Comparison of ENCODE assay signal across 8 cellular contexts in the genomic region with DNA sequence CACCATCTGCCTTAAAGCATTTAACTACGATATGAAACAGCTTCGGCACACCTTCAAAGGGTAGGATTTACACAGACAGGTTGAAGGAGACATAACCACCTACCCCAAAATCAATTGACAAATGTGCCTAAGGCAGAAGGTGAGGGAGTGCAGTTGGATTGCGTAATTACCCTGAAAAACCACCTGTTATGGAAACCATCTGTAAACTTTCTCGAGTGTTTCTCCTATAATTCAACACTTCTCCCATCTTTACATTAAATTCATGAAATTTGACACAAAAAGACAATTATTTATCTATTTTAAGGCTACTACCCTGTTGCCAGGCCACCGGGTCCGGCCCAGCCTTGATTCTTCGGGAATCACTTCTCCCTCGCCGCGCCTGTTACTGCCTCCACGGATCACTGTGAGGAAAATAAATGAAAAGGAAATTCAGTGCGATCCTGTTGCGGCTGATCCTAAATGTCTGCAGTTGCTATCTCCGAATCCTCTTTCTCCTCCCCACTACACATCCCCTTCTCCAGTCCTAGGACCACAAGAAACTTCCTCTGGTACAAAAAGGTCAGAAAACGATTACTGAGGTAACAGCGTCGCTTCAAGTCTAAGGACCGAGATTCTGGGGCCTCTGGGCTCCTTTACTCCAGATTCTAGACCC. TPM values are rescaled to one million over a fixed set of nuclear protein-coding genes. Genes with fewer than 3 reads are reported as not detected.
DNase-seq lines count a peak whose midpoint lies in the region; ATAC-seq and TF ChIP-seq lines count a peak whose summit lies in the region.

No MANE protein-coding gene starts in this region.

- no peaks in the 10 kb centered on the region for H3K27me3 ChIP-seq in IMR-90 (ENCODE audit: control insufficient read depth, insufficient read depth, low read length)
- H3K27me3 ChIP-seq in hepatocyte, result peaks cover 4% of the 10 kb centered on the region

- no peaks in the 10 kb centered on the region for H3K27me3 Mint-ChIP-seq in activated naive CD8-positive, alpha-beta T cell

- no peak overlapping the region for H2BK120ac ChIP-seq in IMR-90 (ENCODE audit: low read depth, low read length)

- H3K9me3 Mint-ChIP-seq in activated naive CD8-positive, alpha-beta T cell (ENCODE audit: low read depth), result no peaks in the 10 kb centered on the region

- peak overlapping the region; percentile 98 for H3K4me3 Mint-ChIP-seq in activated naive CD8-positive, alpha-beta T cell

- H4K20me1 ChIP-seq in IMR-90 (ENCODE audit: insufficient read depth, low read length), result no peaks in the 10 kb centered on the region
- H4K20me1 ChIP-seq in hepatocyte (ENCODE audit: insufficient read depth, poor library complexity, severe bottlenecking), result no peaks in the 10 kb centered on the region

- intact Hi-C loops in IMR-90 (cut with micrococcal nuclease), result loop anchor here (10.0 kb wide), 1 partner anchor 421 kb away; no protein-coding TSS in a partner anchor

- DNase-seq in EL (peak; percentile 2), IMR-90 (peak; percentile 8), hepatocyte (ENCODE audit: low spot score) (peak; percentile 27), skeletal muscle cell (ENCODE audit: low read depth) (no peak), NCI-H1694 treated with DMSO at 0.1 percent for 48 hours (lab: John Stamatoyannopoulos, UW) (no peak)

- H3K4me1 ChIP-seq in IMR-90 (ENCODE audit: control insufficient read depth, insufficient read depth, low read length) (peaks cover 2% of the 10 kb centered on the region; the same call in 1 of the 2 replicates), hepatocyte (ENCODE audit: insufficient read depth) (peaks cover 8% of the 10 kb centered on the region)

- H2BK15ac ChIP-seq in IMR-90 (ENCODE audit: low read depth, low read length), result no peak overlapping the region

- no peaks in the 10 kb centered on the region for H3K9me2 ChIP-seq in hepatocyte (replicated peaks; ENCODE audit: insufficient read depth)

- in situ Hi-C loops in IMR-90 (cut with MboI; ENCODE audit: low sequenced_read_pairs), result no loop called here

- peaks cover 23% of the 10 kb centered on the region for H3K79me2 ChIP-seq in hepatocyte

- POLR2A ChIA-PET in IMR-90 (lab: Charles Lee; ENCODE audit: unreplicated experiment), result no interaction called here

- peaks cover 12 to 16% of the 10 kb centered on the region in 2 experiments for H3K79me1 ChIP-seq in IMR-90 (ENCODE audit: low read depth in 1 of 2, low read length in 2 of 2)

- H4K91ac ChIP-seq in IMR-90 (ENCODE audit: insufficient read depth, low read depth, low read length), result peak overlapping the region; percentile 32; the same call in 1 of the 2 replicates

- H2BK5ac ChIP-seq in IMR-90 (ENCODE audit: low read depth, low read length, poor library complexity, severe bottlenecking), result peak overlapping the region; percentile 58

- peak overlapping the region; percentile 46 for H4K5ac ChIP-seq in IMR-90 (ENCODE audit: low read depth, low read length)

- H3K23ac ChIP-seq in IMR-90 (ENCODE audit: low read depth, low read length), result peak overlapping the region; percentile 95

- 0 out of 2 replicates have a peak, but pooled peaks have one; percentile 1 for ATAC-seq in IMR-90 (ENCODE audit: low read depth)
- no peak for ATAC-seq in GM21825 (IDR thresholded peaks at IDR 0.05; ENCODE audit: unreplicated experiment)
- ATAC-seq in HG03159 (IDR thresholded peaks at IDR 0.05; ENCODE audit: unreplicated experiment), result no peak

- H2AFZ ChIP-seq in IMR-90 (replicated peaks; ENCODE audit: low read length, poor library complexity) (peak overlapping the region; percentile 88), hepatocyte (peak overlapping the region; percentile 90)

- 0 out of 2 replicates have a peak, but pooled peaks cover 2% of the 10 kb centered on the region for H3K9me1 ChIP-seq in IMR-90 (ENCODE audit: insufficient read depth, low read length)

- no peak overlapping the region for H2BK20ac ChIP-seq in IMR-90 (ENCODE audit: low read depth, low read length)

- H3K4me2 ChIP-seq in IMR-90 (ENCODE audit: low read depth, low read length) (peak overlapping the region; percentile 98), hepatocyte (peak overlapping the region; percentile 86)

- no peak overlapping the region; the same call in 1 of the 2 replicates for H3K18ac ChIP-seq in IMR-90 (ENCODE audit: low read depth, low read length)

- TF ChIP-seq CTCF in IMR-90 (conservative IDR thresholded peaks at IDR 0.05; ENCODE audit: low read depth, low read length) (no peak), hepatocyte (IDR thresholded peaks at IDR 0.05; ENCODE audit: poor library complexity) (no peak)

- no peak for TF ChIP-seq POLR2A in IMR-90 (IDR thresholded peaks at IDR 0.05; ENCODE audit: low read depth, low read length)

- no peak for TF ChIP-seq RAD21 in IMR-90 (IDR thresholded peaks at IDR 0.05; ENCODE audit: low read length)

- peak overlapping the region; percentile 53 for H3K27ac ChIP-seq in IMR-90 (ENCODE audit: insufficient read depth, low read length)
- H3K27ac ChIP-seq in hepatocyte, result peak overlapping the region; percentile 83

- peak overlapping the region; percentile 93 for H3K27ac Mint-ChIP-seq in activated naive CD8-positive, alpha-beta T cell

- peaks cover 58% of the 10 kb centered on the region for H3K4me1 Mint-ChIP-seq in activated naive CD8-positive, alpha-beta T cell (ENCODE audit: low read depth)

- peak overlapping the region; percentile 78 for H3K56ac ChIP-seq in IMR-90 (ENCODE audit: extremely low read depth, insufficient read depth, low read length)

- H3K9me3 ChIP-seq in IMR-90 (ENCODE audit: control insufficient read depth, insufficient read depth, low read length) (no peaks in the 10 kb centered on the region), hepatocyte (ENCODE audit: low read depth) (no peaks in the 10 kb centered on the region)

- H3K14ac ChIP-seq in IMR-90 (replicated peaks; ENCODE audit: low read depth, low read length), result peak overlapping the region; percentile 73

- peak overlapping the region; percentile 21 for H2AK9ac ChIP-seq in IMR-90 (replicated peaks; ENCODE audit: low read depth, low read length, poor library complexity)

- peak overlapping the region; percentile 91 for H3K9ac ChIP-seq in IMR-90 (ENCODE audit: low read depth, low read length)

- BruUV-seq in IMR-90 (replicated peaks; lab: Mats Ljungman, UMichigan), result TSS peak; percentile 56

- 6% methylated on average over 3 of the region's 18 CpGs; no CpG with 5 or more reads in 1 of the 2 experiments for WGBS in IMR-90 (ENCODE audit: extremely low coverage in 2 of 2, insufficient read length in 1 of 2), 2 experiments
- 24% methylated on average over 18 of the region's 18 CpGs for WGBS in hepatocyte (ENCODE audit: low lambda C conversion rate, missing lambda C conversion rate)

- H3K4ac ChIP-seq in IMR-90 (ENCODE audit: low read depth, low read length), result peak overlapping the region; percentile 63

- H3K4me3 ChIP-seq in IMR-90 (ENCODE audit: insufficient read depth, low read depth, low read length) (peak overlapping the region; percentile 73), hepatocyte (peak overlapping the region; percentile 57), skeletal muscle cell (ENCODE audit: low read depth, low read length) (peak overlapping the region; percentile 76)

- H3K36me3 Mint-ChIP-seq in activated naive CD8-positive, alpha-beta T cell, result peaks cover 12% of the 10 kb centered on the region

- dilution Hi-C loops in IMR-90 (cut with HindIII; ENCODE audit: low sequenced_read_pairs, unreplicated experiment), result no loop called here

- CTCF ChIA-PET in IMR-90 (lab: Yijun Ruan, JAX), result no interaction called here

- 0 out of 2 replicates have a peak, but pooled peaks cover 2% of the 10 kb centered on the region for H3K36me3 ChIP-seq in IMR-90 (ENCODE audit: control insufficient read depth, insufficient read depth, low read length)
- no peaks in the 10 kb centered on the region for H3K36me3 ChIP-seq in hepatocyte (replicated peaks; ENCODE audit: insufficient read depth, low read depth)

- peak overlapping the region; percentile 74 to 82 for H4K8ac ChIP-seq in IMR-90 (ENCODE audit: low read depth in 2 of 2, low read length in 2 of 2)

- 0 out of 2 replicates have a peak overlapping the region, but pooled peaks have one; percentile 43 for H2AK5ac ChIP-seq in IMR-90 (ENCODE audit: low read depth, low read length)

TF ChIP-seq in IMR-90, 13 proteins besides CTCF, POLR2A, EP300 and RAD21:
- TF ChIP-seq NFE2L2 (IDR thresholded peaks at IDR 0.05; ENCODE audit: low read depth, low read length), result no peak
- peak; percentile 97 for TF ChIP-seq CEBPB (IDR thresholded peaks at IDR 0.05; ENCODE audit: low read depth, low read length)

RNA-seq across cellular contexts. Expression of a gene that starts 0.7 kb away (rescaled TPM):
- total RNA-seq in IMR-90 (2012; rRNA removed), result 18.3 and 26.4 TPM in 2 replicates
- 9.7 and 13.5 TPM in 2 replicates for polyA plus RNA-seq in IMR-90 (2012; rRNA removed)
- 1.5 and 2.4 TPM in 2 replicates for polyA plus RNA-seq in IMR-90 (2012; cell fraction: cytosol; rRNA removed)
- 5.2 and 49.2 TPM in 2 replicates for polyA plus RNA-seq in IMR-90 (2012; cell fraction: nucleus; rRNA removed; ENCODE audit: low replicate concordance)
- total RNA-seq in hepatocyte, result 21.8 and 24.1 TPM in 2 replicates
- polyA plus RNA-seq in hepatocyte, result 14.4 and 23.0 TPM in 2 replicates

RNA-seq across cellular contexts. Expression of a gene that starts 0.8 kb away (rescaled TPM):
- 2.2 and 2.3 TPM in 2 replicates for total RNA-seq in IMR-90 (2012; rRNA removed)
- polyA plus RNA-seq in IMR-90 (2012; rRNA removed), result 2.2 and 2.3 TPM in 2 replicates
- 0.34 and 0.81 TPM in 2 replicates for polyA plus RNA-seq in IMR-90 (2012; cell fraction: cytosol; rRNA removed)
- polyA plus RNA-seq in IMR-90 (2012; cell fraction: nucleus; rRNA removed; ENCODE audit: low replicate concordance), result 0.10 and 1.1 TPM in 2 replicates
- 3.6 and 7.4 TPM in 2 replicates for total RNA-seq in hepatocyte
- polyA plus RNA-seq in hepatocyte, result 6.0 and 9.7 TPM in 2 replicates

RNA-seq across cellular contexts. Expression of a gene that starts 60.0 kb away (rescaled TPM):
- under 0.01 and 0.18 TPM in 2 replicates for total RNA-seq in IMR-90 (2012; rRNA removed)
- 0.07 and 0.31 TPM in 2 replicates for polyA plus RNA-seq in IMR-90 (2012; rRNA removed)
- polyA plus RNA-seq in IMR-90 (2012; cell fraction: cytosol; rRNA removed), result 0.01 and 0.04 TPM in 2 replicates
- polyA plus RNA-seq in IMR-90 (2012; cell fraction: nucleus; rRNA removed; ENCODE audit: low replicate concordance), result 0.46 and 2.2 TPM in 2 replicates
- total RNA-seq in hepatocyte, result 6.5 and 11.2 TPM in 2 replicates
- 5.4 and 5.8 TPM in 2 replicates for polyA plus RNA-seq in hepatocyte

Comparison
In these comparisons a context has a peak if more than half of its experiments do, and no peak if none do; other contexts are left out.
1. DNase-seq: peak in EL (single experiment), IMR-90 (single experiment) and hepatocyte (single experiment); none in skeletal muscle cell (single experiment) and NCI-H1694 treated with DMSO at 0.1 percent for 48 hours (single experiment).
2. Peak in every context shown above with its lines, with median percentiles within 50 percentile points of each other: H3K4me3 ChIP-seq.